21 cellular contexts compared by ENCODE assay signal in the genomic region with DNA sequence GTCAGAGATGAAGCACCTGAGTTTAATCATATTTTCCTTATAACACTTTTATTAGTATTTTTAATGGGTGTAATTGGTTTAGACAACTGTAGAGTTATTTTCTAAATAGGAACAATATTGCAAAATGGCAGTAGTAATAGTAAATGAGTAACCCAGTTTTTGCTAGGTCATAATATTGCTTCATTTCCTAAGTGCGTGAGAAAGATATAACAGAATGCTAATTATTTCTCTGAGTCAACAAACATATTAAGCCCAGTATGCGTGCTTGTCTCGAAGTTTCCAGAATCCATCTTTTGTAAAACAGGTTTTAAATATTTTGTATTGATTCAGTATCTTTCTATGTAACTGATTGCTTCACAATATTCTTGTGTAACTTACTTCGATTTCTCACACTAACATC.
DNase-seq lines count a peak whose midpoint lies in the region; ATAC-seq, FAIRE-seq and TF ChIP-seq lines count a peak whose summit lies in the region.
"Had no signal": no experiment of that assay in that cellular context is flagged by ENCODE, and none has a peak within 500 bp of the region (broad histone marks: within the 10 kb centered on the region; RNA-seq: fewer than 3 reads in every experiment).

No MANE protein-coding gene starts in this region.

- H3F3A ChIP-seq in MM.1S (ENCODE audit: insufficient read depth, low read length): no peaks in the 10 kb centered on the region

- H3K4me1 ChIP-seq in left lung (peaks cover 0 to 5% of the 10 kb centered on the region in 2 donors), MM.1S (ENCODE audit: low read length) (no peaks in the 10 kb centered on the region)
- H3K4me1 ChIP-seq: gastroesophageal sphincter, psoas muscle, uterus had no signal

- H4K20me1 ChIP-seq in MM.1S (ENCODE audit: insufficient read depth, low read length): no peaks in the 10 kb centered on the region

- TF ChIP-seq POLR2A in NB4 (IDR thresholded peaks at IDR 0.05; ENCODE audit: extremely low read depth, insufficient read length): no peak

- H3K27me3 ChIP-seq in bronchial epithelial cell (ENCODE audit: control insufficient read depth, insufficient read depth, low read length): no peaks in the 10 kb centered on the region
- H3K27me3 ChIP-seq in left lung: no peaks in the 10 kb centered on the region
- no peaks in the 10 kb centered on the region for H3K27me3 ChIP-seq in MM.1S (replicated peaks; ENCODE audit: insufficient read depth, low read length)
- H3K27me3 ChIP-seq: gastroesophageal sphincter, uterus had no signal

- H3K9ac ChIP-seq in MM.1S (ENCODE audit: low read length): no peak overlapping the region

- H3K4me2 ChIP-seq in MM.1S (ENCODE audit: low read depth, low read length): no peak overlapping the region

- H3K36me3 ChIP-seq in bronchial epithelial cell (ENCODE audit: control insufficient read depth, insufficient read depth, low read length): no peaks in the 10 kb centered on the region
- no peaks in the 10 kb centered on the region for H3K36me3 ChIP-seq in left lung
- no peaks in the 10 kb centered on the region for H3K36me3 ChIP-seq in MM.1S (replicated peaks; ENCODE audit: insufficient read depth, low read length)
- H3K36me3 ChIP-seq: gastroesophageal sphincter, uterus had no signal

- DNase-seq in AG20443 (ENCODE audit: low spot score) (peak; percentile 52), NB4 (ENCODE audit: low read depth) (peak; percentile 56), bronchial epithelial cell (ENCODE audit: low read depth) (peak; percentile 93), left lung (no peak), COLO829 (ENCODE audit: low spot score) (no peak), MM.1S (no peak)
- DNase-seq in stimulated activated naive CD8-positive, alpha-beta T cell treated with anti-CD3 and anti-CD28 coated beads, Interleukin-15, Interleukin-2, amounts not matched to agents 100 U/mL and 50 U/mL, for 24 hours: no peak
- DNase-seq: activated CD8-positive, alpha-beta T cell treated with anti-CD3 and anti-CD28 coated beads for 36 hours; activated naive CD8-positive, alpha-beta T cell treated with anti-CD3 and anti-CD28 coated beads, Interleukin-2, amount 10 ng/mL, durations not matched to agents 7 days and 5 days; activated T-cell treated with anti-CD3 and anti-CD28 coated beads, Interleukin-2, amount 50 U/mL, for 48 hours; DMS 273 treated with DMSO at 0.1 percent for 48 hours; effector memory CD4-positive, alpha-beta T cell; mesendoderm; NCI-H1092; psoas muscle; stimulated activated CD4-positive, alpha-beta T cell treated with anti-CD3 and anti-CD28 coated beads, Interleukin-12 subunit alpha, Interleukin-12 subunit beta, amount 100 ng/mL, for 4 hours; uterus had no signal

- no peak for FAIRE-seq in bronchial epithelial cell (lab: Jason Lieb, UNC)
- FAIRE-seq: GM18507 had no signal

- no peak overlapping the region for H2AFZ ChIP-seq in MM.1S (ENCODE audit: low read length)

- H3K9me2 ChIP-seq in MM.1S (replicated peaks; ENCODE audit: insufficient read depth, low read length): no peaks in the 10 kb centered on the region

- ATAC-seq in left lung (peak; percentile 34), HG03457 (IDR thresholded peaks at IDR 0.05; ENCODE audit: unreplicated experiment) (no peak)
- no peak for ATAC-seq in stimulated activated naive CD8-positive, alpha-beta T cell treated with anti-CD3 and anti-CD28 coated beads, Interleukin-15, Interleukin-2, amounts not matched to agents 100 U/mL and 50 U/mL, for 24 hours
- ATAC-seq: activated CD8-positive, alpha-beta T cell treated with anti-CD3 and anti-CD28 coated beads for 36 hours; gastroesophageal sphincter; psoas muscle had no signal

- intact Hi-C loops in left lung (cut with DNase I): no loop called here

- H3K9me3 ChIP-seq in left lung (no peaks in the 10 kb centered on the region), MM.1S (replicated peaks; ENCODE audit: insufficient read depth, low read length) (no peaks in the 10 kb centered on the region)
- H3K9me3 ChIP-seq: gastroesophageal sphincter, psoas muscle, uterus had no signal

- H3K4me3 ChIP-seq in NB4 (ENCODE audit: low read depth, low read length) (no peak overlapping the region), bronchial epithelial cell (ENCODE audit: low read depth, low read length) (no peak overlapping the region), left lung (no peak overlapping the region), MM.1S (ENCODE audit: low read length) (no peak overlapping the region)
- H3K4me3 ChIP-seq: gastroesophageal sphincter, psoas muscle, uterus had no signal

- TF ChIP-seq CTCF in NB4 (IDR thresholded peaks at IDR 0.05; ENCODE audit: low read depth, low read length): no peak
- TF ChIP-seq CTCF in bronchial epithelial cell (IDR thresholded peaks at IDR 0.05; ENCODE audit: insufficient read depth, low read length, severe bottlenecking): no peak
- TF ChIP-seq CTCF in left lung (IDR thresholded peaks at IDR 0.05): no peak
- no peak for TF ChIP-seq CTCF in MM.1S (IDR thresholded peaks at IDR 0.05; ENCODE audit: low read length)

- H3K27ac ChIP-seq in left lung (no peak overlapping the region), MM.1S (ENCODE audit: low read length) (no peak overlapping the region)
- H3K27ac ChIP-seq: gastroesophageal sphincter, psoas muscle, uterus, VCaP had no signal

- no peaks in the 10 kb centered on the region for H3K79me2 ChIP-seq in MM.1S (ENCODE audit: low read length)

Comparison
In these comparisons a context has a peak if more than half of its experiments do, and no peak if none do; other contexts are left out.
1. DNase-seq: peak in AG20443 (single experiment), NB4 (single experiment) and bronchial epithelial cell (single experiment); none in left lung (0 of 2), COLO829 (single experiment), stimulated activated naive CD8-positive, alpha-beta T cell treated with anti-CD3 and anti-CD28 coated beads, Interleukin-15, Interleukin-2, amounts not matched to agents 100 U/mL and 50 U/mL, for 24 hours (single experiment) and MM.1S (single experiment).